ENCODE assay signal across 8 cellular contexts in genomic region chr5:132063090-132063911, GRCh38. TPM values are rescaled to one million over a fixed set of nuclear protein-coding genes. Genes with fewer than 3 reads are reported as not detected.
DNase-seq lines count a peak whose midpoint lies in the region; ATAC-seq and TF ChIP-seq lines count a peak whose summit lies in the region.

No MANE protein-coding gene starts in this region.

- ATAC-seq in lung (ENCODE audit: insufficient read depth, low FRiP score), result peak; percentile 53

- DNase-seq in NCI-H1105 treated with DMSO at 0.1 percent for 48 hours (lab: John Stamatoyannopoulos, UW) (peak; percentile 11), NCI-H1105 (lab: John Stamatoyannopoulos, UW) (no peak), HFF-Myc (ENCODE audit: extremely low read depth, low read depth) (peak; percentile 32), NCI-H345 treated with DMSO at 0.1 percent for 48 hours (lab: John Stamatoyannopoulos, UW; ENCODE audit: unreplicated experiment) (peak; percentile 10), dedifferentiated amniotic fluid mesenchymal stem cell (ENCODE audit: extremely low spot score) (peak; percentile 39), lung (ENCODE audit: low spot score) (peak; percentile 69)
- DNase-seq in activated CD4-positive, alpha-beta T cell treated with anti-CD3 and anti-CD28 coated beads, Interleukin-2, amount 10 ng/mL, durations not matched to agents 24 days and 14 days, result peak; percentile 94
- peak; percentile 90 for DNase-seq in stimulated activated CD8-positive, alpha-beta memory T cell treated with anti-CD3 and anti-CD28 coated beads, Interleukin-15, amount 100 ng/mL, for 24 hours (ENCODE audit: low read depth)

- H3K4me1 Mint-ChIP-seq in activated CD4-positive, alpha-beta T cell treated with anti-CD3 and anti-CD28 coated beads, Interleukin-2, amount 10 ng/mL, durations not matched to agents 24 days and 14 days, result peaks cover 62% of the 10 kb centered on the region

- no peaks in the 10 kb centered on the region for H3K9me3 ChIP-seq in lung (ENCODE audit: control insufficient read depth in 2 of 2, insufficient read depth in 1 of 2, low read length in 1 of 2)

- H3K27me3 ChIP-seq in lung (ENCODE audit: control insufficient read depth, insufficient read depth), result no peaks in the 10 kb centered on the region

- no peak overlapping the region for H3K4me3 ChIP-seq in HFF-Myc (replicated peaks; ENCODE audit: low read depth, low read length)
- H3K4me3 ChIP-seq in lung, result no peak overlapping the region

- H3K36me3 Mint-ChIP-seq in activated CD4-positive, alpha-beta T cell treated with anti-CD3 and anti-CD28 coated beads, Interleukin-2, amount 10 ng/mL, durations not matched to agents 24 days and 14 days (ENCODE audit: low read depth), result no peaks in the 10 kb centered on the region

- H3K27ac Mint-ChIP-seq in activated CD4-positive, alpha-beta T cell treated with anti-CD3 and anti-CD28 coated beads, Interleukin-2, amount 10 ng/mL, durations not matched to agents 24 days and 14 days, result peak overlapping the region; percentile 63

- no peak overlapping the region for H3K27ac ChIP-seq in lung (ENCODE audit: low read depth in 1 of 2, low read length in 1 of 2)

- H3K4me1 ChIP-seq in lung (ENCODE audit: control insufficient read depth in 2 of 2, insufficient read depth in 2 of 2, low read length in 2 of 2), result no peaks in the 10 kb centered on the region

- no peaks in the 10 kb centered on the region for H3K36me3 ChIP-seq in lung (ENCODE audit: control insufficient read depth in 2 of 2, insufficient read depth in 2 of 2, low read length in 2 of 2)

- peak; percentile 97 for TF ChIP-seq CTCF in HFF-Myc (IDR thresholded peaks at IDR 0.05; ENCODE audit: low read depth, low read length, missing control alignments)
- peak; percentile 69 for TF ChIP-seq CTCF in lung (IDR thresholded peaks at IDR 0.05; ENCODE audit: control extremely low read depth, extremely low read depth)

- no peak overlapping the region for H3K4me3 Mint-ChIP-seq in activated CD4-positive, alpha-beta T cell treated with anti-CD3 and anti-CD28 coated beads, Interleukin-2, amount 10 ng/mL, durations not matched to agents 24 days and 14 days

- intact Hi-C loops in activated CD4-positive, alpha-beta T cell treated with anti-CD3 and anti-CD28 coated beads, Interleukin-2, amount 10 ng/mL, durations not matched to agents 24 days and 14 days (cut with micrococcal nuclease), result loop anchor here (2.0 to 5.0 kb wide), 3 partner anchors 251 to 641 kb away; no protein-coding TSS in a partner anchor

- 39 to 42% methylated on average over 9 of the region's 9 CpGs for WGBS in lung, 2 donors

- H3K27me3 Mint-ChIP-seq in activated CD4-positive, alpha-beta T cell treated with anti-CD3 and anti-CD28 coated beads, Interleukin-2, amount 10 ng/mL, durations not matched to agents 24 days and 14 days, result no peaks in the 10 kb centered on the region

- H3K9me3 Mint-ChIP-seq in activated CD4-positive, alpha-beta T cell treated with anti-CD3 and anti-CD28 coated beads, Interleukin-2, amount 10 ng/mL, durations not matched to agents 24 days and 14 days, result no peaks in the 10 kb centered on the region

RNA-seq across cellular contexts. Expression of gene IL3, which starts 2.8 kb away (rescaled TPM):
- total RNA-seq in activated CD4-positive, alpha-beta T cell treated with anti-CD3 and anti-CD28 coated beads, Interleukin-2, amount 10 ng/mL, durations not matched to agents 24 days and 14 days, result 67.7 and 71.3 TPM in 2 replicates
- total RNA-seq in lung, result not detected
- not detected for polyA plus RNA-seq in lung

RNA-seq across cellular contexts. Expression of gene CSF2, which starts 10.3 kb away (rescaled TPM):
- 1,084 and 1,122 TPM in 2 replicates for total RNA-seq in activated CD4-positive, alpha-beta T cell treated with anti-CD3 and anti-CD28 coated beads, Interleukin-2, amount 10 ng/mL, durations not matched to agents 24 days and 14 days
- 10 to 100 TPM in 1 of 2 donors, under 1 TPM in 1; 0.37 to 11.6 TPM for total RNA-seq in lung
- 10 to 100 TPM in 1 of 2 donors, 1 to 10 TPM in 1; 4.7 to 16.8 TPM for polyA plus RNA-seq in lung

RNA-seq across cellular contexts. Expression of gene ACSL6, which starts 51.8 kb away (rescaled TPM):
- 36.9 and 39.6 TPM in 2 replicates for total RNA-seq in activated CD4-positive, alpha-beta T cell treated with anti-CD3 and anti-CD28 coated beads, Interleukin-2, amount 10 ng/mL, durations not matched to agents 24 days and 14 days
- total RNA-seq in lung, result 1 to 10 TPM in 1 of 2 donors, under 1 TPM in 1; 0.43 to 6.7 TPM
- under 1 TPM; 0.10 to 0.33 TPM for polyA plus RNA-seq in lung

Comparison
In these comparisons a context has a peak if more than half of its experiments do, and no peak if none do; other contexts are left out.
1. RNA of gene IL3, which starts 2.8 kb away (total RNA-seq): 67.7 to 71.3 TPM in activated CD4-positive, alpha-beta T cell treated with anti-CD3 and anti-CD28 coated beads, Interleukin-2, amount 10 ng/mL, durations not matched to agents 24 days and 14 days; not detected in lung; every median in the first group is over 10 times any median in the second.
2. RNA of gene CSF2, which starts 10.3 kb away (total RNA-seq): 1,084 to 1,122 TPM in activated CD4-positive, alpha-beta T cell treated with anti-CD3 and anti-CD28 coated beads, Interleukin-2, amount 10 ng/mL, durations not matched to agents 24 days and 14 days; 0.37 to 11.6 TPM in lung; every median in the first group is over 10 times any median in the second.